30 cellular contexts compared by ENCODE assay signal in the genomic region with DNA sequence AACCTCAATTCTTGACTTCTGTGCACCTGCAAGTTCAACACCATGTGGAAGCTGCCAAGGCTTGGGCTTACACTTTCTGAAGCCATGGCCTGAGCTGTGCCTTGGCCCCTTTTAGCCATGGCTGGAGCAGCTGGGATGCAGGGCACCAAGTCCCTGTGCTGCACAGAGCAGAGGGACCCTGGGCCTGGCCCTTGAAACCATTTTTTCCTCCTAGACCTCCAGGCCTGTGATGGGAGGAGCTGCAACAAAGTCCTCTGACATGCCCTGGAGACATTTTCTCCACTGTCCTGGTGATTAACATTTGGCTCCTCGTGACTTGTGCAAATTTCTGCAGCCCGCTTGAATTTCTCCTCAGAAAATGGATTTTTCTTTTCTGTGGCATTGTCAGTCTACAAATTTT.
"Had no signal": no experiment of that assay in that cellular context is flagged by ENCODE, and none has a peak within 500 bp of the region (broad histone marks: within the 10 kb centered on the region; RNA-seq: fewer than 3 reads in every experiment).

No MANE protein-coding gene starts in this region.

- DNase-seq: activated B cell treated with CpG ODN at 0.5 μM for 24 hours; activated CD4-positive, alpha-beta memory T cell treated with anti-CD3 and anti-CD28 coated beads for 36 hours; activated CD4-positive, alpha-beta T cell treated with anti-CD3 and anti-CD28 coated beads for 4 hours; activated CD4-positive, alpha-beta T cell treated with anti-CD3 and anti-CD28 coated beads, Interleukin-2, amount 10 ng/mL, durations not matched to agents 24 days and 14 days; activated CD4-positive, alpha-beta T cell treated with anti-CD3 and anti-CD28 coated beads, Interleukin-2, amount 50 U/mL, for 1 hour; activated CD4-positive, alpha-beta T cell treated with anti-CD3 and anti-CD28 coated beads, Interleukin-2, amount 50 U/mL, for 4 hours; activated CD4-positive, CD25-positive, alpha-beta regulatory T cell treated with anti-CD3 and anti-CD28 coated beads, Interleukin-2, amount 50 U/mL, for 72 hours; activated CD8-positive, alpha-beta memory T cell treated with anti-CD3 and anti-CD28 coated beads, Interleukin-2, amount 50 U/mL, for 4 hours; activated CD8-positive, alpha-beta T cell treated with anti-CD3 and anti-CD28 coated beads for 36 hours; activated effector memory CD4-positive, alpha-beta T cell treated with Interleukin-2 at 50 U/mL for 16 hours; activated gamma-delta T cell; activated naive CD4-positive, alpha-beta T cell treated with anti-CD3 and anti-CD28 coated beads, Interleukin-2, amount 10 ng/mL, durations not matched to agents 7 days and 5 days; activated naive CD4-positive, alpha-beta T cell treated with Interleukin-2 at 50 U/mL for 16 hours; activated naive CD8-positive, alpha-beta T cell treated with anti-CD3 and anti-CD28 coated beads, Interleukin-2, amount 10 ng/mL, durations not matched to agents 7 days and 5 days; activated naive CD8-positive, alpha-beta T cell treated with anti-CD3 and anti-CD28 coated beads, Interleukin-2, amount 50 U/mL, for 24 hours; activated T-cell treated with anti-CD3 and anti-CD28 coated beads for 4 hours; activated T-cell treated with anti-CD3 and anti-CD28 coated beads, Interleukin-2, amount 50 U/mL, for 24 hours; activated T-cell treated with anti-CD3 and anti-CD28 coated beads, Interleukin-2, amount 50 U/mL, for 48 hours; amygdala; anterior cingulate cortex; body of pancreas; brain microvascular endothelial cell; central memory CD4-positive, alpha-beta T cell; T-helper 1 cell; T-helper 2 cell; T-helper 9 cell had no signal

- FAIRE-seq: astrocyte, TTC549 had no signal

- ATAC-seq: activated CD8-positive, alpha-beta T cell treated with anti-CD3 and anti-CD28 coated beads for 36 hours; activated naive CD8-positive, alpha-beta T cell treated with anti-CD3 and anti-CD28 coated beads, Interleukin-2, amount 50 U/mL, for 24 hours; body of pancreas had no signal

- H3K27ac ChIP-seq: body of pancreas, brain microvascular endothelial cell, breast epithelium, VCaP had no signal

- H3K36me3 ChIP-seq: brain microvascular endothelial cell, breast epithelium had no signal

- H3K27me3 ChIP-seq: body of pancreas, brain microvascular endothelial cell, breast epithelium had no signal

- H3K4me3 ChIP-seq: body of pancreas, breast epithelium had no signal

- H3K4me1 ChIP-seq: body of pancreas, breast epithelium had no signal
